Comparison of ENCODE assay signal across 1 cellular context in genomic region chr17:40553694-40554534, GRCh38.
TF ChIP-seq lines count a peak whose summit lies in the region.

No MANE protein-coding gene starts in this region.

TF ChIP-seq in K562, 482 proteins besides CTCF, POLR2A, EP300 and RAD21 (continued from another document and continues in another):
- TF ChIP-seq ZBTB9 (CRISPR knock-in tag; IDR thresholded peaks at IDR 0.05) (no peak), NBN (IDR thresholded peaks at IDR 0.05; ENCODE audit: low read depth) (peak; percentile 66), ZNF785 (CRISPR knock-in tag; IDR thresholded peaks at IDR 0.05) (no peak), ZNF444 (CRISPR knock-in tag; IDR thresholded peaks at IDR 0.05) (no peak), MTA2 (IDR thresholded peaks at IDR 0.05; ENCODE audit: low read depth) (peak; percentile 80), SAFB2 (IDR thresholded peaks at IDR 0.05; ENCODE audit: borderline replicate concordance, low read depth, low read length, severe bottlenecking) (no peak), TBL1XR1 (IDR thresholded peaks at IDR 0.05; ENCODE audit: low read length in 2 of 2) (peak in 1 of 2 experiments; percentile 73; a peak in 1 of 4 replicates), SRSF1 (IDR thresholded peaks at IDR 0.05; ENCODE audit: low read depth, low read length) (no peak), HDAC8 (tag; IDR thresholded peaks at IDR 0.05) (no peak), IFI16 (CRISPR knock-in tag; IDR thresholded peaks at IDR 0.05) (no peak), CREB3L1 (IDR thresholded peaks at IDR 0.05; ENCODE audit: borderline replicate concordance, low read depth) (0 out of 2 replicates have a peak, but pooled peaks have one; percentile 32), BRD4 (IDR thresholded peaks at IDR 0.05) (no peak), PHF8 (IDR thresholded peaks at IDR 0.05; ENCODE audit: borderline replicate concordance, low read length) (peak; percentile 30; the same call in 1 of the 2 replicates), L3MBTL2 (IDR thresholded peaks at IDR 0.05) (peak; percentile 90), SNIP1 (IDR thresholded peaks at IDR 0.05; ENCODE audit: low read depth) (no peak), RFX1 (IDR thresholded peaks at IDR 0.05) (no peak), ZNF354B (CRISPR knock-in tag; IDR thresholded peaks at IDR 0.05) (no peak), KLF6 (CRISPR knock-in tag; IDR thresholded peaks at IDR 0.05; ENCODE audit: borderline replicate concordance) (0 out of 2 replicates have a peak, but pooled peaks have one; percentile 21), MAX (CRISPR knock-in tag; IDR thresholded peaks at IDR 0.05) (peak; percentile 83), PATZ1 (CRISPR knock-in tag; IDR thresholded peaks at IDR 0.05; ENCODE audit: borderline replicate concordance) (no peak), HDAC3 (IDR thresholded peaks at IDR 0.05; ENCODE audit: borderline replicate concordance, partially characterized antibody) (peak; percentile 79), THRAP3 (IDR thresholded peaks at IDR 0.05; ENCODE audit: borderline replicate concordance) (no peak), MTA1 (IDR thresholded peaks at IDR 0.05; ENCODE audit: borderline replicate concordance) (peak; percentile 66; the same call in 1 of the 2 replicates), BCL6 (CRISPR knock-in tag; IDR thresholded peaks at IDR 0.05) (no peak), CEBPZ (IDR thresholded peaks at IDR 0.05; ENCODE audit: borderline replicate concordance, low read depth, low read length) (no peak), HNRNPK (IDR thresholded peaks at IDR 0.05; ENCODE audit: low read depth, low read length, poor library complexity, severe bottlenecking) (no peak), RNF219 (CRISPR knock-in tag; IDR thresholded peaks at IDR 0.05) (no peak), NFE2 (IDR thresholded peaks at IDR 0.05; ENCODE audit: low read depth) (peak; percentile 4; the same call in 1 of the 2 replicates), CAMTA2 (CRISPR knock-in tag; conservative IDR thresholded peaks at IDR 0.05) (no peak), ZBTB7A (IDR thresholded peaks at IDR 0.05; ENCODE audit: borderline replicate concordance, control insufficient read depth, low read depth, low read length) (peak; percentile 82), ZBTB1 (CRISPR knock-in tag; IDR thresholded peaks at IDR 0.05; ENCODE audit: borderline replicate concordance, low read depth) (no peak), SMARCA5 (IDR thresholded peaks at IDR 0.05) (no peak), NEUROD1 (IDR thresholded peaks at IDR 0.05; ENCODE audit: borderline replicate concordance, low read depth, low read length, partially characterized antibody) (no peak), GABPA (tag; conservative IDR thresholded peaks at IDR 0.05; ENCODE audit: low read depth) (0 out of 2 replicates have a peak, but pooled peaks have one; percentile 26), E2F8 (IDR thresholded peaks at IDR 0.05; ENCODE audit: low read depth, partially characterized antibody) (no peak), RBM34 (IDR thresholded peaks at IDR 0.05; ENCODE audit: borderline replicate concordance, insufficient read depth, low read length) (no peak), POLR2B (IDR thresholded peaks at IDR 0.05; ENCODE audit: low read depth, partially characterized antibody) (no peak), IRF2 (CRISPR knock-in tag; IDR thresholded peaks at IDR 0.05) (peak; percentile 83), SAFB (IDR thresholded peaks at IDR 0.05; ENCODE audit: borderline replicate concordance, low read depth, low read length) (no peak), CREB1 (IDR thresholded peaks at IDR 0.05) (no peak), CREB1 (CRISPR knock-in tag; IDR thresholded peaks at IDR 0.05) (no peak), XRCC5 (IDR thresholded peaks at IDR 0.05; ENCODE audit: low read depth, low read length) (peak; percentile 62; the same call in 1 of the 2 replicates)
